In genomic region chr2:207227062-207227748, GRCh38 we compare ENCODE assay signal across 9 cellular contexts.
DNase-seq lines count a peak whose midpoint lies in the region; ATAC-seq and TF ChIP-seq lines count a peak whose summit lies in the region.
"Had no signal": no experiment of that assay in that cellular context is flagged by ENCODE, and none has a peak within 500 bp of the region (broad histone marks: within the 10 kb centered on the region; RNA-seq: fewer than 3 reads in every experiment).

No MANE protein-coding gene starts in this region.

- H3K4me3 Mint-ChIP-seq in GM23338: peak overlapping the region; percentile 57

- no peaks in the 10 kb centered on the region for H3K9me2 ChIP-seq in GM23338 (ENCODE audit: insufficient read depth)

- H3K4me1 ChIP-seq in GM23338 (ENCODE audit: insufficient read depth): peaks cover 38% of the 10 kb centered on the region

- H3K27me3 ChIP-seq in GM23338 (ENCODE audit: insufficient read depth): no peaks in the 10 kb centered on the region

- H3K79me2 ChIP-seq in GM23338 (replicated peaks; ENCODE audit: insufficient read depth): no peaks in the 10 kb centered on the region

- H2AFZ ChIP-seq in GM23338: peak overlapping the region; percentile 84

- H3K4me2 ChIP-seq in GM23338: peak overlapping the region; percentile 67

- H3K36me3 ChIP-seq in GM23338 (ENCODE audit: insufficient read depth): no peaks in the 10 kb centered on the region
- H3K36me3 ChIP-seq: WERI-Rb-1 had no signal

- H3K27ac Mint-ChIP-seq in GM23338: peak overlapping the region; percentile 89

- H3K9me3 Mint-ChIP-seq in GM23338: no peaks in the 10 kb centered on the region

- H3K27ac ChIP-seq in GM23338 (ENCODE audit: low read depth): peak overlapping the region; percentile 69
- H3K27ac ChIP-seq: WERI-Rb-1 had no signal

- peaks cover 16% of the 10 kb centered on the region for H3K27me3 Mint-ChIP-seq in GM23338 (ENCODE audit: insufficient read depth, low read depth, poor library complexity)

- peaks cover 5% of the 10 kb centered on the region for H3F3A ChIP-seq in GM23338 (replicated peaks; ENCODE audit: low read depth)

- peak overlapping the region; percentile 18 for H3K4me3 ChIP-seq in GM23338

- peaks cover 70% of the 10 kb centered on the region for H3K4me1 Mint-ChIP-seq in GM23338

- no peaks in the 10 kb centered on the region for H4K20me1 ChIP-seq in GM23338 (replicated peaks; ENCODE audit: insufficient read depth)

- DNase-seq in GM23338 (ENCODE audit: low spot score) (peak; percentile 87), amygdala (lab: John Stamatoyannopoulos, UW) (peak in 53 of 56 donors; percentile 23 to 94 (median 72)), hippocampal formation (lab: John Stamatoyannopoulos, UW) (peak; percentile 82), putamen (ENCODE audit: low spot score) (peak; percentile 86), SIG-M5 treated with dmso at 0.1 percent for 504 hours (lab: John Stamatoyannopoulos, UW; ENCODE audit: unreplicated experiment) (no peak), H4 (ENCODE audit: low spot score) (no peak)
- no peak for DNase-seq in activated CD4-positive, alpha-beta T cell treated with anti-CD3 and anti-CD28 coated beads, Interleukin-2, amount 50 U/mL, for 4 hours
- DNase-seq: WERI-Rb-1 had no signal

- TF ChIP-seq CTCF in GM23338 (conservative IDR thresholded peaks at IDR 0.05; ENCODE audit: low read depth in 2 of 2): no peak

- H3K36me3 Mint-ChIP-seq in GM23338 (ENCODE audit: low read depth): no peaks in the 10 kb centered on the region

- ATAC-seq in GM23338 (peak; percentile 74), HG03280 (IDR thresholded peaks at IDR 0.05; ENCODE audit: unreplicated experiment) (no peak)

TF ChIP-seq in GM23338, 12 proteins besides CTCF, POLR2A, EP300 and RAD21:
- TF ChIP-seq POLR2AphosphoS5 (IDR thresholded peaks at IDR 0.05; ENCODE audit: low read depth) (0 out of 2 replicates have a peak, but pooled peaks have one; percentile 23), NANOG (IDR thresholded peaks at IDR 0.05; ENCODE audit: borderline replicate concordance) (no peak), ZNF114 (CRISPR knock-in tag; IDR thresholded peaks at IDR 0.05) (no peak), EZH2phosphoT487 (IDR thresholded peaks at IDR 0.05; ENCODE audit: unreplicated experiment) (no peak), CREB1 (CRISPR knock-in tag; IDR thresholded peaks at IDR 0.05; ENCODE audit: low read depth) (peak; percentile 88), EZH2 (IDR thresholded peaks at IDR 0.05; ENCODE audit: low read depth, unreplicated experiment) (no peak), ZNF331 (CRISPR knock-in tag; IDR thresholded peaks at IDR 0.05; ENCODE audit: low read depth) (no peak), REST (IDR thresholded peaks at IDR 0.05; ENCODE audit: unreplicated experiment) (no peak), STAT1 (IDR thresholded peaks at IDR 0.05; ENCODE audit: unreplicated experiment) (no peak), JUNB (IDR thresholded peaks at IDR 0.05; ENCODE audit: unreplicated experiment) (no peak), ZNF462 (CRISPR knock-in tag; IDR thresholded peaks at IDR 0.05) (0 out of 2 replicates have a peak, but pooled peaks have one; percentile 34)
- TF ChIP-seq, protein P1, sequence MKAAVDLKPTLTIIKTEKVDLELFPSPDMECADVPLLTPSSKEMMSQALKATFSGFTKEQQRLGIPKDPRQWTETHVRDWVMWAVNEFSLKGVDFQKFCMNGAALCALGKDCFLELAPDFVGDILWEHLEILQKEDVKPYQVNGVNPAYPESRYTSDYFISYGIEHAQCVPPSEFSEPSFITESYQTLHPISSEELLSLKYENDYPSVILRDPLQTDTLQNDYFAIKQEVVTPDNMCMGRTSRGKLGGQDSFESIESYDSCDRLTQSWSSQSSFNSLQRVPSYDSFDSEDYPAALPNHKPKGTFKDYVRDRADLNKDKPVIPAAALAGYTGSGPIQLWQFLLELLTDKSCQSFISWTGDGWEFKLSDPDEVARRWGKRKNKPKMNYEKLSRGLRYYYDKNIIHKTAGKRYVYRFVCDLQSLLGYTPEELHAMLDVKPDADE (IDR thresholded peaks at IDR 0.05): no peak

Comparison
In these comparisons a context has a peak if more than half of its experiments do, and no peak if none do; other contexts are left out.
1. DNase-seq: peak in GM23338 (single experiment), amygdala (53 of 56), hippocampal formation (2 of 2) and putamen (single experiment); none in SIG-M5 treated with dmso at 0.1 percent for 504 hours (single experiment), activated CD4-positive, alpha-beta T cell treated with anti-CD3 and anti-CD28 coated beads, Interleukin-2, amount 50 U/mL, for 4 hours (0 of 2) and H4 (single experiment).